Comparison of ENCODE assay signal across 25 cellular contexts in the genomic region with DNA sequence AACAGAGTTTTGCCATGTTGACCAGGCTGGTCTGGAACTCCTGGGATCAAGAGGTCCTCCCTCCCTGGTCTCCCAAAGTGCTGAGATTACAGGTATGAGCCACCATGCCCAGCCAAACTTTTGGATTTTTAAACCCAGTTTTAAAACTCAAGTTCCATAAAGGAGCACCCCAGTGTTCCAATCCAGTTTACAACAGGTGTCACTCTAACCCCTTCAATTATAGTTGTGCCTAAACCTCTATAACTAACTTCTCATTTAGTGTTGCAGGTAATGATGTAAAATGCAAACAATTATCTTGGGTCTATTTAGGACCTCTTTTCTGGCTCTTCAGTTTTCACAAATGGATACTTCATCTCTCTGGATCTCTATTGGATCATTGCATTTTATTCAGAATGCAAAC. TPM values are rescaled to one million over a fixed set of nuclear protein-coding genes. Genes with fewer than 3 reads are reported as not detected.
"Had no signal": no experiment of that assay in that cellular context is flagged by ENCODE, and none has a peak within 500 bp of the region (broad histone marks: within the 10 kb centered on the region; RNA-seq: fewer than 3 reads in every experiment).

No MANE protein-coding gene starts in this region.

- DNase-seq: dorsolateral prefrontal cortex; effector CD4-positive, alpha-beta T cell; hypothalamus; immature natural killer cell; islet precursor cell; kidney glomerular epithelial cell; left colon; mesenchymal stem cell; mucosa of descending colon; retina; right lobe of liver; small intestine; stimulated activated CD4-positive, alpha-beta T cell treated with anti-CD3 and anti-CD28 coated beads, Interleukin-15, amount 100 ng/mL, for 24 hours; stimulated activated CD4-positive, alpha-beta T cell treated with anti-CD3 and anti-CD28 coated beads, Interleukin-2, amount 100 ng/mL, for 48 hours; stimulated activated naive B cell treated with anti-CD40 and anti-IgM and Interleukin-4, amounts not matched to agents 10 μg/mL and 1 μg/mL and 100 μg/mL, for 72 hours; upper lobe of left lung; uterus had no signal

- H3K27ac Mint-ChIP-seq: immature natural killer cell; mesothelial cell of epicardium; naive thymus-derived CD4-positive, alpha-beta T cell; nephron; neural progenitor cell; stimulated activated naive B cell treated with anti-CD40 and anti-IgM and Interleukin-4, amounts not matched to agents 10 μg/mL and 1 μg/mL and 100 μg/mL, for 72 hours; stimulated activated naive CD8-positive, alpha-beta T cell treated with anti-CD3 and anti-CD28 coated beads, Interleukin-15, Interleukin-2, amounts not matched to agents 100 ng/mL and 50 ng/mL, for 24 hours had no signal

- ATAC-seq: left colon; mucosa of descending colon; naive thymus-derived CD4-positive, alpha-beta T cell; right lobe of liver; stimulated activated naive B cell treated with anti-CD40 and anti-IgM and Interleukin-4, amounts not matched to agents 10 μg/mL and 1 μg/mL and 100 μg/mL, for 72 hours had no signal

- H3K27ac ChIP-seq: dorsolateral prefrontal cortex, neural progenitor cell, right lobe of liver, thoracic aorta, tibial nerve, upper lobe of left lung, uterus had no signal

- H3K9me3 Mint-ChIP-seq: immature natural killer cell; mesothelial cell of epicardium; naive thymus-derived CD4-positive, alpha-beta T cell; nephron; neural progenitor cell; stimulated activated naive CD8-positive, alpha-beta T cell treated with anti-CD3 and anti-CD28 coated beads, Interleukin-15, Interleukin-2, amounts not matched to agents 100 ng/mL and 50 ng/mL, for 24 hours had no signal

- H3K4me3 Mint-ChIP-seq: immature natural killer cell; mesothelial cell of epicardium; naive thymus-derived CD4-positive, alpha-beta T cell; nephron; neural progenitor cell; stimulated activated naive B cell treated with anti-CD40 and anti-IgM and Interleukin-4, amounts not matched to agents 10 μg/mL and 1 μg/mL and 100 μg/mL, for 72 hours; stimulated activated naive CD8-positive, alpha-beta T cell treated with anti-CD3 and anti-CD28 coated beads, Interleukin-15, Interleukin-2, amounts not matched to agents 100 ng/mL and 50 ng/mL, for 24 hours had no signal

- H3K4me1 ChIP-seq: neural progenitor cell, right lobe of liver, tibial nerve, upper lobe of left lung, uterus had no signal

- H3K36me3 Mint-ChIP-seq: mesothelial cell of epicardium; naive thymus-derived CD4-positive, alpha-beta T cell; neural progenitor cell had no signal

- H3K36me3 ChIP-seq: neural progenitor cell, right lobe of liver, thoracic aorta, upper lobe of left lung, uterus had no signal

- H3K9me3 ChIP-seq: mucosa of descending colon, right lobe of liver, thoracic aorta, tibial nerve, upper lobe of left lung, uterus had no signal

- H3K4me3 ChIP-seq: dorsolateral prefrontal cortex, lung, mucosa of descending colon, neural progenitor cell, right lobe of liver, thoracic aorta, tibial nerve, upper lobe of left lung, uterus had no signal

- H3K4me2 ChIP-seq: neural progenitor cell had no signal

- H3K4me1 Mint-ChIP-seq: immature natural killer cell, mesothelial cell of epicardium, nephron, neural progenitor cell had no signal

- H3K27me3 Mint-ChIP-seq: stimulated activated naive B cell treated with anti-CD40 and anti-IgM and Interleukin-4, amounts not matched to agents 10 μg/mL and 1 μg/mL and 100 μg/mL, for 72 hours; stimulated activated naive CD8-positive, alpha-beta T cell treated with anti-CD3 and anti-CD28 coated beads, Interleukin-15, Interleukin-2, amounts not matched to agents 100 ng/mL and 50 ng/mL, for 24 hours had no signal

- H2AFZ ChIP-seq: neural progenitor cell had no signal

RNA-seq across cellular contexts. Expression of a gene that starts 7.8 kb away (rescaled TPM):
- polyA plus RNA-seq: naive thymus-derived CD4-positive, alpha-beta T cell had no signal
